ENCODE assay signal across 1 cellular context in genomic region chr2:65744801-65745200, GRCh38.
TF ChIP-seq lines count a peak whose summit lies in the region.

No MANE protein-coding gene starts in this region.

TF ChIP-seq in K562, 482 proteins besides CTCF, POLR2A, EP300 and RAD21 (continued from another document):
- TF ChIP-seq TRIM25 (IDR thresholded peaks at IDR 0.05; ENCODE audit: borderline replicate concordance) (no peak), ATF4 (CRISPR knock-in tag; IDR thresholded peaks at IDR 0.05) (peak; percentile 47; the same call in 1 of the 2 replicates), ZKSCAN3 (CRISPR knock-in tag; IDR thresholded peaks at IDR 0.05) (no peak), ZSCAN32 (CRISPR knock-in tag; IDR thresholded peaks at IDR 0.05) (0 out of 2 replicates have a peak, but pooled peaks have one; percentile 17), MEIS2 (IDR thresholded peaks at IDR 0.05; ENCODE audit: partially characterized antibody) (peak; percentile 27), MGA (IDR thresholded peaks at IDR 0.05) (peak; percentile 53), CEBPZ (IDR thresholded peaks at IDR 0.05; ENCODE audit: borderline replicate concordance, low read depth, low read length) (no peak), ZNF347 (CRISPR knock-in tag; IDR thresholded peaks at IDR 0.05; ENCODE audit: low read depth) (no peak), MYC (IDR thresholded peaks at IDR 0.05; ENCODE audit: low read depth, low read length) (peak; percentile 49; the same call in 1 of the 2 replicates), MYC (CRISPR knock-in tag; IDR thresholded peaks at IDR 0.05; ENCODE audit: borderline replicate concordance, low read depth) (no peak), CEBPG (CRISPR knock-in tag; IDR thresholded peaks at IDR 0.05) (peak; percentile 15; the same call in 1 of the 2 replicates), CEBPG (tag; conservative IDR thresholded peaks at IDR 0.05 in 1 of 2, IDR thresholded peaks at IDR 0.05 in 1 of 2) (peak; percentile 92 to 96)
